In genomic region chr11:129077191-129077590, GRCh38 we compare ENCODE assay signal across 20 cellular contexts.
"Had no signal": no experiment of that assay in that cellular context is flagged by ENCODE, and none has a peak within 500 bp of the region (broad histone marks: within the 10 kb centered on the region; RNA-seq: fewer than 3 reads in every experiment).

No MANE protein-coding gene starts in this region.

- H3K27ac ChIP-seq: hepatocyte, tibial nerve had no signal

- H3K27me3 ChIP-seq: hepatocyte, tibial nerve had no signal

- DNase-seq: activated B cell treated with CpG ODN at 0.5 μM for 24 hours; activated CD4-positive, alpha-beta T cell treated with anti-CD3 and anti-CD28 coated beads for 48 hours; activated CD8-positive, alpha-beta memory T cell treated with anti-CD3 and anti-CD28 coated beads, Interleukin-2, amount 50 U/mL, for 4 hours; activated CD8-positive, alpha-beta T cell treated with anti-CD3 and anti-CD28 coated beads, Interleukin-2, amount 10 ng/mL, durations not matched to agents 7 days and 5 days; activated gamma-delta T cell; activated T-cell treated with anti-CD3 and anti-CD28 coated beads, Interleukin-2, amount 50 U/mL, for 72 hours; amniotic stem cell; caudate nucleus; left ventricle myocardium superior; mesenchymal stem cell; nucleus accumbens; posterior cingulate gyrus; stimulated activated CD4-positive, alpha-beta T cell treated with anti-CD3 and anti-CD28 coated beads, Interleukin-15, amount 100 ng/mL, for 24 hours; stimulated activated CD4-positive, alpha-beta T cell treated with anti-CD3 and anti-CD28 coated beads, Interleukin-4, amount 100 ng/mL, for 1 hour; stimulated activated naive CD4-positive, alpha-beta T cell; substantia nigra; T-helper 2 cell had no signal

- H2AFZ ChIP-seq: hepatocyte had no signal

- H3K4me3 ChIP-seq: hepatocyte, tibial nerve had no signal

- FAIRE-seq: colon had no signal

- H3K4me2 ChIP-seq: hepatocyte had no signal

- H3K4me1 ChIP-seq: tibial nerve had no signal
